In the genomic region with DNA sequence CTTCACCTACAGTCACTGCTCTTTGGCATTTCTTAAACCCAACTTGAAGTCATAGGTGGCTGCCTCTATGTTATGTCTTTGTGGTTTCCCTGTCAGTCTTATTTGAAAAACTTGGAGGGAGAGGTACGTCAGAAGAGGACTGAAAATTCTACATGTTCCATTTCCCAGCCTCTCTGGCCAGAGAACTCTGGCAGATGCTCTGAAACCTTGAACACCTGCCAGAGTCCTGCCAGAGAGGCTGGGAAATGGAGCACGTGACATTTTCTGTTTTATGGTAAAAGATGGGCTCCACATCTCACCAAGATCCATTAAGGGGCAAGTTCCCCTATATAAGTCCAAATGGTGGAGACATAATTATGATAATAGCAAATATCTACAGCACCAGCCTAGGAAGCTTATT, we compare ENCODE assay signal across 20 cellular contexts.
DNase-seq lines count a peak whose midpoint lies in the region; ATAC-seq, FAIRE-seq and TF ChIP-seq lines count a peak whose summit lies in the region.
"Had no signal": no experiment of that assay in that cellular context is flagged by ENCODE, and none has a peak within 500 bp of the region (broad histone marks: within the 10 kb centered on the region; RNA-seq: fewer than 3 reads in every experiment).

No MANE protein-coding gene starts in this region.

- BruUV-seq in HepG2 (replicated peaks; lab: Mats Ljungman, UMichigan): no TSS peak

- TF ChIP-seq CTCF in esophagus muscularis mucosa (IDR thresholded peaks at IDR 0.05) (no peak), HepG2 (CRISPR knock-in tag; IDR thresholded peaks at IDR 0.05) (no peak), gastroesophageal sphincter (IDR thresholded peaks at IDR 0.05) (no peak)

- H3K79me2 ChIP-seq in HepG2 (ENCODE audit: insufficient read depth, low read length): no peaks in the 10 kb centered on the region

- TF ChIP-seq EP300 in esophagus muscularis mucosa (IDR thresholded peaks at IDR 0.05) (no peak), HepG2 (IDR thresholded peaks at IDR 0.05; ENCODE audit: low read depth in 2 of 2, low read length in 2 of 2) (no peak), HepG2 (CRISPR knock-in tag; IDR thresholded peaks at IDR 0.05; ENCODE audit: borderline replicate concordance) (no peak), gastroesophageal sphincter (IDR thresholded peaks at IDR 0.05) (no peak)

- H3K4me1 ChIP-seq in esophagus muscularis mucosa: no peaks in the 10 kb centered on the region
- H3K4me1 ChIP-seq in HepG2 (ENCODE audit: insufficient read depth, low read length): no peaks in the 10 kb centered on the region
- no peaks in the 10 kb centered on the region for H3K4me1 ChIP-seq in gastroesophageal sphincter
- H3K4me1 ChIP-seq: A549, Caco-2 had no signal

- ATAC-seq in HepG2: no peak
- ATAC-seq in gastroesophageal sphincter: no peak
- ATAC-seq: A549; CD8-positive, alpha-beta T cell had no signal

- no peak overlapping the region for H2AFZ ChIP-seq in HepG2 (ENCODE audit: low read length)

- H4K20me1 ChIP-seq in HepG2 (ENCODE audit: insufficient read depth, low read length): no peaks in the 10 kb centered on the region
- H4K20me1 ChIP-seq: BLaER1 treated with 17β-estradiol and CSF1 and Interleukin-3, amounts not matched to agents 10 nM and 100 nM had no signal

- WGBS in esophagus muscularis mucosa: 48% methylated on average over 2 of the region's 2 CpGs
- 3% methylated on average over 2 of the region's 2 CpGs for WGBS in HepG2 (ENCODE audit: low lambda C conversion rate)
- 33 to 36% methylated on average over 1 to 2 of the region's 2 CpGs for WGBS in gastroesophageal sphincter (ENCODE audit: low coverage in 1 of 2), 2 donors

- intact Hi-C loops in esophagus muscularis mucosa (cut with DNase I): no loop called here
- intact Hi-C loops in HepG2 (cut with micrococcal nuclease; ENCODE audit: unreplicated experiment): no loop called here

- no peak for TF ChIP-seq POLR2A in esophagus muscularis mucosa (IDR thresholded peaks at IDR 0.05; ENCODE audit: low read depth)
- TF ChIP-seq POLR2A in HepG2 (IDR thresholded peaks at IDR 0.05; ENCODE audit: insufficient read depth in 1 of 2, low read depth in 2 of 2, low read length in 2 of 2): no peak
- no peak for TF ChIP-seq POLR2A in gastroesophageal sphincter (IDR thresholded peaks at IDR 0.05)

- in situ Hi-C loops in HepG2 (cut with HindIII; ENCODE audit: extremely low pct_ligation_motif_present, low pct_unique_long_range_greater_than_20kb): no loop called here

- H3K9me3 ChIP-seq in esophagus muscularis mucosa: no peaks in the 10 kb centered on the region
- H3K9me3 ChIP-seq in HepG2 (ENCODE audit: low read length): no peaks in the 10 kb centered on the region
- H3K9me3 ChIP-seq in gastroesophageal sphincter: no peaks in the 10 kb centered on the region
- H3K9me3 ChIP-seq: A549; BLaER1 treated with 17β-estradiol and CSF1 and Interleukin-3, amounts not matched to agents 10 nM and 100 nM; Caco-2 had no signal

- H3K9ac ChIP-seq in HepG2 (ENCODE audit: insufficient read depth, low read depth, low read length): no peak overlapping the region
- H3K9ac ChIP-seq: BLaER1 treated with 17β-estradiol and CSF1 and Interleukin-3, amounts not matched to agents 10 nM and 100 nM had no signal

- H3K4me2 ChIP-seq in HepG2 (ENCODE audit: low read depth, low read length): no peak overlapping the region
- H3K4me2 ChIP-seq: A549; BLaER1 treated with 17β-estradiol and CSF1 and Interleukin-3, amounts not matched to agents 10 nM and 100 nM had no signal

- CTCF ChIA-PET in HepG2 (lab: Yijun Ruan, JAX; ENCODE audit: low intra/inter-chr PET ratio, low total read pairs): no interaction called here

- FAIRE-seq in HepG2 (lab: Jason Lieb, UNC): no peak
- FAIRE-seq: A549, D721Med, G401.6, GM12891, GM19239 had no signal

- H3K27ac ChIP-seq in esophagus muscularis mucosa (replicated peaks in 1 of 4) (no peak overlapping the region), HepG2 (ENCODE audit: extremely low read length, insufficient read depth, low read length) (no peak overlapping the region), gastroesophageal sphincter (no peak overlapping the region)
- H3K27ac ChIP-seq: 22Rv1; A549; BLaER1 treated with 17β-estradiol and CSF1 and Interleukin-3, amounts not matched to agents 10 nM and 100 nM; C4-2B had no signal

- POLR2A ChIA-PET in HepG2 (lab: Yijun Ruan, JAX): no interaction called here

- H3K36me3 ChIP-seq in esophagus muscularis mucosa: no peaks in the 10 kb centered on the region
- no peaks in the 10 kb centered on the region for H3K36me3 ChIP-seq in HepG2 (replicated peaks in 1 of 2; ENCODE audit: control insufficient read depth in 1 of 2, insufficient read depth in 2 of 2, low read length in 2 of 2)
- no peaks in the 10 kb centered on the region for H3K36me3 ChIP-seq in gastroesophageal sphincter
- H3K36me3 ChIP-seq: BLaER1 treated with 17β-estradiol and CSF1 and Interleukin-3, amounts not matched to agents 10 nM and 100 nM had no signal

- H3K4me3 ChIP-seq in esophagus muscularis mucosa (no peak overlapping the region), HepG2 (replicated peaks in 1 of 3; ENCODE audit: insufficient read depth in 1 of 3, low read depth in 2 of 3, low read length in 3 of 3) (no peak overlapping the region), gastroesophageal sphincter (no peak overlapping the region)
- H3K4me3 ChIP-seq: A549; BLaER1 treated with 17β-estradiol and CSF1 and Interleukin-3, amounts not matched to agents 10 nM and 100 nM had no signal

- TF ChIP-seq RAD21 in HepG2 (CRISPR knock-in tag; IDR thresholded peaks at IDR 0.05): no peak

- H3K27me3 ChIP-seq in esophagus muscularis mucosa (peaks cover 0 to 6% (median 0%) of the 10 kb centered on the region in 4 donors), HepG2 (ENCODE audit: control insufficient read depth in 1 of 2, insufficient read depth in 2 of 2, low read length in 2 of 2) (no peaks in the 10 kb centered on the region), gastroesophageal sphincter (peaks cover 41% of the 10 kb centered on the region)
- H3K27me3 ChIP-seq: BLaER1 treated with 17β-estradiol and CSF1 and Interleukin-3, amounts not matched to agents 10 nM and 100 nM had no signal

- DNase-seq in DMS 273 (lab: John Stamatoyannopoulos, UW; ENCODE audit: unreplicated experiment): peak; percentile 64
- no peak for DNase-seq in DMS 273 treated with DMSO at 0.1 percent for 48 hours (lab: John Stamatoyannopoulos, UW)
- DNase-seq in esophagus muscularis mucosa (ENCODE audit: extremely low spot score): peak; percentile 50
- no peak for DNase-seq in HepG2 (ENCODE audit: low spot score)
- DNase-seq: AML-193; Caco-2; Calu3; CD4-positive, alpha-beta T cell; CD8-positive, alpha-beta T cell; DMS79 treated with DMSO at 0.1 percent for 48 hours; GF-D8 had no signal

TF ChIP-seq in HepG2, 621 proteins besides CTCF, POLR2A, EP300 and RAD21:
- TF ChIP-seq RAD51 (IDR thresholded peaks at IDR 0.05; ENCODE audit: borderline replicate concordance) (peak; percentile 28; the same call in 1 of the 2 replicates), SOX5 (CRISPR knock-in tag; IDR thresholded peaks at IDR 0.05; ENCODE audit: borderline replicate concordance) (no peak)
- TF ChIP-seq, protein P1, sequence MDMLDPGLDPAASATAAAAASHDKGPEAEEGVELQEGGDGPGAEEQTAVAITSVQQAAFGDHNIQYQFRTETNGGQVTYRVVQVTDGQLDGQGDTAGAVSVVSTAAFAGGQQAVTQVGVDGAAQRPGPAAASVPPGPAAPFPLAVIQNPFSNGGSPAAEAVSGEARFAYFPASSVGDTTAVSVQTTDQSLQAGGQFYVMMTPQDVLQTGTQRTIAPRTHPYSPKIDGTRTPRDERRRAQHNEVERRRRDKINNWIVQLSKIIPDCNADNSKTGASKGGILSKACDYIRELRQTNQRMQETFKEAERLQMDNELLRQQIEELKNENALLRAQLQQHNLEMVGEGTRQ (IDR thresholded peaks at IDR 0.05; ENCODE audit: low read depth, low read length): 0 out of 2 replicates have a peak, but pooled peaks have one; percentile 10
- TF ChIP-seq, protein P1 (CRISPR knock-in tag; IDR thresholded peaks at IDR 0.05; ENCODE audit: borderline replicate concordance): no peak

Comparison
In these comparisons a context has a peak if more than half of its experiments do, and no peak if none do; other contexts are left out.
1. DNase-seq: peak in DMS 273 (single experiment) and esophagus muscularis mucosa (single experiment); none in DMS 273 treated with DMSO at 0.1 percent for 48 hours (single experiment) and HepG2 (single experiment).